Comparison of ENCODE assay signal across 26 cellular contexts in genomic region chr15:68385671-68386586, GRCh38. TPM values are rescaled to one million over a fixed set of nuclear protein-coding genes. Genes with fewer than 3 reads are reported as not detected.
A peak's percentile ranks its signal among the peaks of the same experiment; 100 is the strongest.
DNase-seq lines count a peak whose midpoint lies in the region; ATAC-seq and TF ChIP-seq lines count a peak whose summit lies in the region.
"Had no signal": no experiment of that assay in that cellular context is flagged by ENCODE, and none has a peak within 500 bp of the region (broad histone marks: within the 10 kb centered on the region; RNA-seq: fewer than 3 reads in every experiment).

No MANE protein-coding gene starts in this region.

- TF ChIP-seq CTCF in adrenal gland (IDR thresholded peaks at IDR 0.05): no peak
- no peak for TF ChIP-seq CTCF in osteoblast (IDR thresholded peaks at IDR 0.05; ENCODE audit: extremely low read depth, low read depth, low read length)
- TF ChIP-seq CTCF in upper lobe of right lung (IDR thresholded peaks at IDR 0.05): no peak

- peak overlapping the region in 1 of 5 donors; percentile 82 for H3K27ac ChIP-seq in adrenal gland
- H3K27ac ChIP-seq in osteoblast (ENCODE audit: low read depth, low read length): peak overlapping the region; percentile 79
- H3K27ac ChIP-seq in upper lobe of right lung: no peak overlapping the region
- H3K27ac ChIP-seq: BLaER1, dorsolateral prefrontal cortex had no signal

- H3K36me3 ChIP-seq in adrenal gland (replicated peaks in 1 of 2) (no peaks in the 10 kb centered on the region), osteoblast (ENCODE audit: insufficient read depth, low read length) (peaks cover 65% of the 10 kb centered on the region), upper lobe of right lung (no peaks in the 10 kb centered on the region)
- H3K36me3 ChIP-seq: BLaER1, heart left ventricle, tibial nerve had no signal

- 96 to 98% (median 97%) methylated on average over 4 to 8 of the region's 8 CpGs for WGBS in adrenal gland, 4 donors

- H3K27me3 ChIP-seq in adrenal gland: no peaks in the 10 kb centered on the region
- no peaks in the 10 kb centered on the region for H3K27me3 ChIP-seq in osteoblast (ENCODE audit: insufficient read depth, low read length)
- no peaks in the 10 kb centered on the region for H3K27me3 ChIP-seq in upper lobe of right lung
- H3K27me3 ChIP-seq: BLaER1 had no signal

- peaks cover 7 to 23% of the 10 kb centered on the region in 2 donors for H3K4me1 ChIP-seq in adrenal gland (replicated peaks in 1 of 2)
- H3K4me1 ChIP-seq in osteoblast (ENCODE audit: insufficient read depth, low read length): peaks cover 58% of the 10 kb centered on the region
- H3K4me1 ChIP-seq in upper lobe of right lung: no peaks in the 10 kb centered on the region

- H3K4me2 ChIP-seq in osteoblast (ENCODE audit: insufficient read depth, low read length): no peak overlapping the region
- H3K4me2 ChIP-seq: BLaER1 had no signal

- H3K79me2 ChIP-seq in osteoblast (ENCODE audit: insufficient read depth, low read length): peaks cover 63% of the 10 kb centered on the region

- no peak for ATAC-seq in upper lobe of right lung
- ATAC-seq in activated CD4-positive, CD25-positive, alpha-beta regulatory T cell treated with anti-CD3 and anti-CD28 coated beads, Interleukin-2, amount 50 U/mL, for 24 hours: no peak
- ATAC-seq: heart left ventricle, left colon, Right ventricle myocardium inferior had no signal

- TF ChIP-seq POLR2A in adrenal gland (IDR thresholded peaks at IDR 0.05): no peak

- intact Hi-C loops in adrenal gland (cut with DNase I): loop anchor here in 1 of 2 donors (10.0 kb wide), 1 partner anchor 149 kb away; no protein-coding TSS in a partner anchor
- intact Hi-C loops in upper lobe of right lung (cut with DNase I): no loop called here

- H2AFZ ChIP-seq in osteoblast (ENCODE audit: low read length): no peak overlapping the region

- DNase-seq in activated T-cell treated with anti-CD3 and anti-CD28 coated beads, Interleukin-2, amount 50 U/mL, for 48 hours: peak; percentile 5 to 8
- DNase-seq in activated T-cell treated with anti-CD3 and anti-CD28 coated beads for 4 hours (no peak), adrenal gland (peak in 4 of 7 donors; percentile 5 to 42 (median 14)), osteoblast (ENCODE audit: insufficient read length, low spot score, missing footprints) (no peak), upper lobe of right lung (peak; percentile 20), DMS114 treated with DMSO at 0.1 percent for 48 hours (lab: John Stamatoyannopoulos, UW; ENCODE audit: unreplicated experiment) (no peak), amygdala (lab: John Stamatoyannopoulos, UW) (no peak)
- DNase-seq: activated CD4-positive, CD25-positive, alpha-beta regulatory T cell treated with anti-CD3 and anti-CD28 coated beads, Interleukin-2, amount 50 U/mL, for 72 hours; activated naive CD4-positive, alpha-beta T cell; caudate nucleus; COR-L47; HFFc6; left colon; NCI-H1694 treated with DMSO at 0.1 percent for 48 hours; NCI-H2171 treated with DMSO at 0.1 percent for 48 hours; NCI-H526 treated with DMSO at 0.1 percent for 48 hours; nephron progenitor cell; stimulated activated naive CD4-positive, alpha-beta T cell had no signal

- peaks cover 66% of the 10 kb centered on the region for H4K20me1 ChIP-seq in osteoblast (ENCODE audit: insufficient read depth, low read length)
- H4K20me1 ChIP-seq: BLaER1 had no signal

- H3K9me3 ChIP-seq in adrenal gland (replicated peaks in 1 of 3): no peaks in the 10 kb centered on the region
- no peaks in the 10 kb centered on the region for H3K9me3 ChIP-seq in osteoblast (ENCODE audit: low read depth, low read length)
- H3K9me3 ChIP-seq in upper lobe of right lung: no peaks in the 10 kb centered on the region

- H3K4me3 ChIP-seq in adrenal gland (no peak overlapping the region), osteoblast (ENCODE audit: insufficient read depth, low read length) (no peak overlapping the region), upper lobe of right lung (no peak overlapping the region)
- H3K4me3 ChIP-seq: BLaER1, dorsolateral prefrontal cortex, heart left ventricle, skin epidermis, tibial nerve had no signal

RNA-seq across cellular contexts. Expression of gene ITGA11, which starts 46.0 kb away (rescaled TPM):
- total RNA-seq in adrenal gland: 10 to 100 TPM in 4 of 8 donors, 1 to 10 TPM in 4; 4.4 to 52.5 (median 11.0) TPM
- polyA plus RNA-seq in adrenal gland: 1 to 10 TPM; 1.4 to 6.5 (median 3.8) TPM
- 567 and 697 TPM in 2 replicates for total RNA-seq in osteoblast
- total RNA-seq in upper lobe of right lung: 7.1 TPM
- total RNA-seq: progenitor cell of endocrine pancreas had no signal

Comparison
In these comparisons a context has a peak if more than half of its experiments do, and no peak if none do; other contexts are left out.
1. DNase-seq: peak in activated T-cell treated with anti-CD3 and anti-CD28 coated beads, Interleukin-2, amount 50 U/mL, for 48 hours (2 of 2), adrenal gland (4 of 7) and upper lobe of right lung (single experiment); none in activated T-cell treated with anti-CD3 and anti-CD28 coated beads for 4 hours (single experiment), osteoblast (single experiment), DMS114 treated with DMSO at 0.1 percent for 48 hours (single experiment) and amygdala (0 of 56).
2. RNA of gene ITGA11, which starts 46.0 kb away (total RNA-seq): 567 to 697 TPM in osteoblast; 4.4 to 52.5 TPM in adrenal gland and 7.1 TPM in upper lobe of right lung (single experiment); every median in the first group is over 10 times any median in the second.